In the genomic region with DNA sequence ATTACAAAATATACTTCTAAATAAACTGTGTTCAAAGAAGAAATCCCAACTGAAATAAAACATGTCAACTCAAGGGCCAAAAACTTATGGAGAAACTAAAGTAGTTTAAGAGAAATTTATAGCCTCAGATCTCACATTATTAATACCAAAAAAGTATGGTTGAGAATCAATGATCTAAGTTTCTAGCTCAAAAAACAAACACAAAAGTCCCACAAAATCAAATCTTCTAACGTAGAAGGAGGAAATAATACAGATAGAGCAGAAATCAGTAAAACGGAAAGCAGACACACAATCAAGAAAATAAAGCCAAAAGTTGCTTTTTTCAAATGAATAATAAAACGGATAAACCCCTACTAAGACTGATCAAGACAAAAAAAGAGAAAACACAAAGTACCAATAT, we compare ENCODE assay signal across 11 cellular contexts. TPM values are rescaled to one million over a fixed set of nuclear protein-coding genes. Genes with fewer than 3 reads are reported as not detected.
"Had no signal": no experiment of that assay in that cellular context is flagged by ENCODE, and none has a peak within 500 bp of the region (broad histone marks: within the 10 kb centered on the region; RNA-seq: fewer than 3 reads in every experiment).

No MANE protein-coding gene starts in this region.

- FAIRE-seq: HepG2 had no signal

- H3K27ac ChIP-seq: GM23248, HL-60 had no signal

- ATAC-seq: HCT116, HepG2 had no signal

- H2AFZ ChIP-seq: GM23248 had no signal

- H3K36me3 ChIP-seq: HAP-1 had no signal

- DNase-seq: GM23248, GOT3, H7, HFFc6, KG1 had no signal

- H3K9ac ChIP-seq: GM23248 had no signal

- H3K9me3 ChIP-seq: HAP-1 had no signal

- H3K4me3 ChIP-seq: GM23248, HAP-1 had no signal

RNA-seq across cellular contexts. Expression of a gene that starts 2.9 kb away (rescaled TPM):
- total RNA-seq: H4, HepG2 had no signal
- polyA plus RNA-seq: HepG2, IgD-negative memory B cell had no signal
